Comparison of ENCODE assay signal across 9 cellular contexts in genomic region chr14:103519837-103520212, GRCh38. TPM values are rescaled to one million over a fixed set of nuclear protein-coding genes. Genes with fewer than 3 reads are reported as not detected.
DNase-seq lines count a peak whose midpoint lies in the region; ATAC-seq and TF ChIP-seq lines count a peak whose summit lies in the region.
"Had no signal": no experiment of that assay in that cellular context is flagged by ENCODE, and none has a peak within 500 bp of the region (broad histone marks: within the 10 kb centered on the region; RNA-seq: fewer than 3 reads in every experiment).

No MANE protein-coding gene starts in this region.

- H3K4me1 Mint-ChIP-seq in activated B cell treated with CpG ODN at 0.5 μM for 24 hours = peaks cover 15% of the 10 kb centered on the region

- peaks cover 9% of the 10 kb centered on the region for H3F3A ChIP-seq in SK-N-SH (replicated peaks; ENCODE audit: insufficient read depth)

- no peaks in the 10 kb centered on the region for H4K20me1 ChIP-seq in SK-N-SH (ENCODE audit: insufficient read depth)

- no peak overlapping the region for H3K4me2 ChIP-seq in SK-N-SH

- no peaks in the 10 kb centered on the region for H3K79me2 ChIP-seq in SK-N-SH (ENCODE audit: insufficient read depth)

- no peak overlapping the region for H3K4me3 ChIP-seq in SK-N-SH (ENCODE audit: low read depth in 2 of 2, low read length in 1 of 2)

- H3K27ac Mint-ChIP-seq in activated B cell treated with CpG ODN at 0.5 μM for 24 hours = no peak overlapping the region

- no peak for TF ChIP-seq EP300 in SK-N-SH (IDR thresholded peaks at IDR 0.05; ENCODE audit: borderline replicate concordance in 1 of 2, low read depth in 1 of 2, low read length in 1 of 2)

- H3K9ac ChIP-seq in SK-N-SH = no peak overlapping the region

- peaks cover 0 to 4% of the 10 kb centered on the region in 2 experiments for H3K36me3 ChIP-seq in SK-N-SH (replicated peaks in 1 of 2; ENCODE audit: control insufficient read depth in 1 of 2, insufficient read depth in 2 of 2, low read length in 1 of 2)

- no peaks in the 10 kb centered on the region for H3K36me3 Mint-ChIP-seq in activated B cell treated with CpG ODN at 0.5 μM for 24 hours (ENCODE audit: low read depth)

- TF ChIP-seq CTCF in SK-N-SH (IDR thresholded peaks at IDR 0.05) = no peak
- no peak for TF ChIP-seq CTCF in activated B cell treated with CpG ODN at 0.5 μM for 24 hours (IDR thresholded peaks at IDR 0.05)

- intact Hi-C loops in activated B cell treated with CpG ODN at 0.5 μM for 24 hours (cut with micrococcal nuclease) = loop anchor here (10.0 kb wide), 2 partner anchors 185 to 755 kb away; partner anchors contain the start of gene EIF5

- no peaks in the 10 kb centered on the region for H3K27me3 Mint-ChIP-seq in activated B cell treated with CpG ODN at 0.5 μM for 24 hours

- peaks cover 0 to 20% of the 10 kb centered on the region in 2 experiments; a peak in 1 of 4 replicates for H3K4me1 ChIP-seq in SK-N-SH (ENCODE audit: control insufficient read depth in 1 of 2, insufficient read depth in 2 of 2, low read depth in 1 of 2, low read length in 1 of 2)

- no peaks in the 10 kb centered on the region for H3K9me2 ChIP-seq in SK-N-SH

- no peak overlapping the region for H2AFZ ChIP-seq in SK-N-SH (ENCODE audit: low read depth)

- POLR2A ChIA-PET in SK-N-SH (lab: Yijun Ruan, JAX) (interaction anchor here (1.2 kb wide), 1 partner anchor 27 kb away, joined by 3 read pairs; no protein-coding TSS in a partner anchor), activated B cell treated with CpG ODN at 0.5 μM for 24 hours (lab: Charles Lee) (interaction anchor here (1.3 kb wide), 1 partner anchor 27 kb away, joined by 4 read pairs; no protein-coding TSS in a partner anchor)

- H3K27ac ChIP-seq in SK-N-SH (ENCODE audit: low read depth in 2 of 2, low read length in 1 of 2) (no peak overlapping the region; a peak in 1 of 4 replicates), substantia nigra (ENCODE audit: low read depth, low read length, poor library complexity, severe bottlenecking) (peak overlapping the region; percentile 86)

- DNase-seq in SK-N-SH = peak; percentile 30
- no peak for DNase-seq in activated B cell treated with CpG ODN at 0.5 μM for 24 hours
- peak; percentile 71 for DNase-seq in kidney tubule cell (ENCODE audit: low spot score)
- peak in 2 of 49 donors; percentile 48 to 62 for DNase-seq in substantia nigra (lab: John Stamatoyannopoulos, UW)
- no peak for DNase-seq in NCI-H187 (lab: John Stamatoyannopoulos, UW)
- no peak for DNase-seq in RPMI8226
- DNase-seq: NCI-H524 treated with DMSO at 0.1 percent for 48 hours had no signal

- ATAC-seq in SK-N-SH treated with all-trans-retinoic acid at 6 μM for 48 hours = no peak
- no peak for ATAC-seq in activated B cell treated with CpG ODN at 0.5 μM for 24 hours (ENCODE audit: low read depth)
- ATAC-seq in GM18909 (IDR thresholded peaks at IDR 0.05; ENCODE audit: poor library complexity, unreplicated experiment) = no peak

- H3K27me3 ChIP-seq in SK-N-SH (ENCODE audit: insufficient read depth) = peaks cover 16% of the 10 kb centered on the region

- H3K4me3 Mint-ChIP-seq in activated B cell treated with CpG ODN at 0.5 μM for 24 hours = peak overlapping the region; percentile 52

- no peaks in the 10 kb centered on the region for H3K9me3 Mint-ChIP-seq in activated B cell treated with CpG ODN at 0.5 μM for 24 hours

- 55% methylated on average over 5 of the region's 22 CpGs for WGBS in SK-N-SH (ENCODE audit: low lambda C conversion rate)

- no peak for TF ChIP-seq RAD21 in SK-N-SH (IDR thresholded peaks at IDR 0.05; ENCODE audit: low read length)

- CTCF ChIA-PET in SK-N-SH (lab: Yijun Ruan, JAX) (interaction anchor here (1.2 to 9.6 kb wide), 6 partner anchors 11 to 70 kb away, joined by 5 to 194 read pairs (median 60); partner anchors contain the start of gene TRMT61A), activated B cell treated with CpG ODN at 0.5 μM for 24 hours (lab: Charles Lee) (interaction anchor here (1.7 to 4.2 kb wide), 4 partner anchors 20 to 34 kb away, joined by 5 to 70 read pairs (median 8); no protein-coding TSS in a partner anchor)

- no peaks in the 10 kb centered on the region for H3K9me3 ChIP-seq in SK-N-SH

TF ChIP-seq in SK-N-SH, 30 proteins besides CTCF, POLR2A, EP300 and RAD21 (continues in another document):
- TF ChIP-seq TEAD4 (IDR thresholded peaks at IDR 0.05; ENCODE audit: borderline replicate concordance, insufficient read depth) (no peak), FOXJ3 (CRISPR knock-in tag; IDR thresholded peaks at IDR 0.05) (no peak), FOXM1 (IDR thresholded peaks at IDR 0.05; ENCODE audit: low read depth) (no peak), POLR2AphosphoS5 (IDR thresholded peaks at IDR 0.05; ENCODE audit: low read depth, low read length) (no peak), IRF3 (IDR thresholded peaks at IDR 0.05; ENCODE audit: low read depth, low read length) (no peak), RFX5 (IDR thresholded peaks at IDR 0.05; ENCODE audit: low read length) (no peak), RXRA (IDR thresholded peaks at IDR 0.05; ENCODE audit: borderline replicate concordance, low read depth) (no peak), EZH2phosphoT487 (IDR thresholded peaks at IDR 0.05; ENCODE audit: borderline replicate concordance, low read depth) (no peak), NFIC (IDR thresholded peaks at IDR 0.05; ENCODE audit: borderline replicate concordance) (no peak), TCF12 (IDR thresholded peaks at IDR 0.05) (no peak), JUND (IDR thresholded peaks at IDR 0.05) (no peak), CHD2 (IDR thresholded peaks at IDR 0.05; ENCODE audit: low read length, partially characterized antibody) (no peak), NRF1 (IDR thresholded peaks at IDR 0.05; ENCODE audit: low read depth, low read length) (no peak), GABPA (IDR thresholded peaks at IDR 0.05; ENCODE audit: low read depth) (no peak)

TF ChIP-seq in SK-N-SH treated with all-trans-retinoic acid at 6 μM for 48 hours, 23 proteins besides CTCF, POLR2A, EP300 and RAD21:
- TF ChIP-seq TCF4 (CRISPR knock-in tag; IDR thresholded peaks at IDR 0.05; ENCODE audit: borderline replicate concordance) = no peak
- no peak for TF ChIP-seq CSDC2 (CRISPR knock-in tag; IDR thresholded peaks at IDR 0.05)
- TF ChIP-seq ZNF565 (CRISPR knock-in tag; conservative IDR thresholded peaks at IDR 0.05; ENCODE audit: low read depth) = no peak
- TF ChIP-seq OSR1 (CRISPR knock-in tag; IDR thresholded peaks at IDR 0.05) = no peak
- no peak for TF ChIP-seq TOX (CRISPR knock-in tag; IDR thresholded peaks at IDR 0.05; ENCODE audit: borderline replicate concordance)

RNA-seq across cellular contexts. Expression of gene CKB, which starts 2.8 kb away (rescaled TPM):
- 47.6 and 53.0 TPM in 2 replicates for polyA plus RNA-seq in SK-N-SH (2012; rRNA removed)
- 24.1 and 41.5 TPM in 2 replicates for polyA plus RNA-seq in SK-N-SH (2012; cell fraction: cytosol; rRNA removed)
- polyA plus RNA-seq in SK-N-SH (2012; cell fraction: nucleus; rRNA removed) = 111 and 208 TPM in 2 replicates
- total RNA-seq in activated B cell treated with CpG ODN at 0.5 μM for 24 hours = 8.6 and 12.0 TPM in 2 replicates

RNA-seq across cellular contexts. Expression of gene TRMT61A, which starts 9.2 kb away (rescaled TPM):
- 15.8 and 18.1 TPM in 2 replicates for polyA plus RNA-seq in SK-N-SH (2012; rRNA removed)
- polyA plus RNA-seq in SK-N-SH (2012; cell fraction: cytosol; rRNA removed) = 6.9 and 12.1 TPM in 2 replicates
- 32.9 and 37.6 TPM in 2 replicates for polyA plus RNA-seq in SK-N-SH (2012; cell fraction: nucleus; rRNA removed)
- 19.4 and 21.8 TPM in 2 replicates for total RNA-seq in activated B cell treated with CpG ODN at 0.5 μM for 24 hours

RNA-seq across cellular contexts. Expression of gene BAG5, which starts 42.6 kb away (rescaled TPM):
- polyA plus RNA-seq in SK-N-SH (2012; rRNA removed) = 5.2 and 5.9 TPM in 2 replicates
- 7.9 and 8.3 TPM in 2 replicates for polyA plus RNA-seq in SK-N-SH (2012; cell fraction: cytosol; rRNA removed)
- polyA plus RNA-seq in SK-N-SH (2012; cell fraction: nucleus; rRNA removed) = 3.4 and 5.4 TPM in 2 replicates
- 26.9 and 28.8 TPM in 2 replicates for total RNA-seq in activated B cell treated with CpG ODN at 0.5 μM for 24 hours

RNA-seq across cellular contexts. Expression of gene COA8, which starts 42.9 kb away (rescaled TPM):
- polyA plus RNA-seq in SK-N-SH (2012; rRNA removed) = 25.2 and 25.4 TPM in 2 replicates
- 29.8 and 31.6 TPM in 2 replicates for polyA plus RNA-seq in SK-N-SH (2012; cell fraction: cytosol; rRNA removed)
- polyA plus RNA-seq in SK-N-SH (2012; cell fraction: nucleus; rRNA removed) = 4.9 and 8.9 TPM in 2 replicates
- 28.4 and 28.8 TPM in 2 replicates for total RNA-seq in activated B cell treated with CpG ODN at 0.5 μM for 24 hours

Comparison
In these comparisons a context has a peak if more than half of its experiments do, and no peak if none do; other contexts are left out.
1. DNase-seq: peak in SK-N-SH (single experiment) and kidney tubule cell (single experiment); none in activated B cell treated with CpG ODN at 0.5 μM for 24 hours (single experiment), NCI-H187 (0 of 2) and RPMI8226 (single experiment).